Comparison of ENCODE assay signal across 15 cellular contexts in genomic region chr9:108133680-108134079, GRCh38.
DNase-seq lines count a peak whose midpoint lies in the region; ATAC-seq and TF ChIP-seq lines count a peak whose summit lies in the region.
"Had no signal": no experiment of that assay in that cellular context is flagged by ENCODE, and none has a peak within 500 bp of the region (broad histone marks: within the 10 kb centered on the region; RNA-seq: fewer than 3 reads in every experiment).

No MANE protein-coding gene starts in this region.

- no peak overlapping the region for H3K4me3 Mint-ChIP-seq in WTC11
- H3K4me3 Mint-ChIP-seq: B cell; CD4-positive, alpha-beta T cell; CD8-positive, alpha-beta T cell had no signal

- H3K27me3 Mint-ChIP-seq in WTC11 (ENCODE audit: low read depth), result no peaks in the 10 kb centered on the region
- H3K27me3 Mint-ChIP-seq: CD4-positive, alpha-beta T cell had no signal

- H3K4me1 Mint-ChIP-seq in WTC11, result peaks cover 59% of the 10 kb centered on the region
- H3K4me1 Mint-ChIP-seq: B cell had no signal

- POLR2A ChIA-PET in WTC11 (lab: Charles Lee), result no interaction called here

- ATAC-seq in WTC11 (peak; percentile 30; the same call in 1 of the 2 replicates), HG02870 (IDR thresholded peaks at IDR 0.05; ENCODE audit: unreplicated experiment) (no peak)
- ATAC-seq: A549; CD8-positive, alpha-beta T cell had no signal

- no peak for TF ChIP-seq CTCF in WTC11 (IDR thresholded peaks at IDR 0.05)

- no peak overlapping the region for H3K27ac Mint-ChIP-seq in WTC11
- H3K27ac Mint-ChIP-seq: B cell; CD4-positive, alpha-beta T cell; CD8-positive, alpha-beta T cell had no signal

- DNase-seq in DMS153 (lab: John Stamatoyannopoulos, UW), result peak; percentile 54
- no peak for DNase-seq in DMS153 treated with DMSO at 0.1 percent for 48 hours (lab: John Stamatoyannopoulos, UW; ENCODE audit: unreplicated experiment)
- DNase-seq in WTC11 (ENCODE audit: low spot score), result no peak
- no peak for DNase-seq in DMS53 treated with DMSO at 0.1 percent for 48 hours (lab: John Stamatoyannopoulos, UW; ENCODE audit: unreplicated experiment)
- DNase-seq: AML-193; Caco-2; Calu3; CD4-positive, alpha-beta T cell; CD8-positive, alpha-beta T cell; DMS53; DMS79 treated with DMSO at 0.1 percent for 48 hours; GF-D8 had no signal

- no peaks in the 10 kb centered on the region for H3K36me3 Mint-ChIP-seq in WTC11
- H3K36me3 Mint-ChIP-seq: CD8-positive, alpha-beta T cell had no signal

- 0 out of 2 replicates have a peak, but pooled peaks cover 3% of the 10 kb centered on the region for H3K9me3 Mint-ChIP-seq in WTC11

- CTCF ChIA-PET in WTC11 (lab: Charles Lee), result no interaction called here

TF ChIP-seq in WTC11, 78 proteins besides CTCF, POLR2A, EP300 and RAD21 (continues in another document):
- TF ChIP-seq MLX (CRISPR knock-in tag; IDR thresholded peaks at IDR 0.05) (no peak), ZNF532 (CRISPR knock-in tag; IDR thresholded peaks at IDR 0.05; ENCODE audit: borderline replicate concordance) (no peak), MAX (CRISPR knock-in tag; IDR thresholded peaks at IDR 0.05) (no peak), FOXJ3 (CRISPR knock-in tag; IDR thresholded peaks at IDR 0.05; ENCODE audit: borderline replicate concordance) (no peak), E2F1 (CRISPR knock-in tag; IDR thresholded peaks at IDR 0.05) (no peak), NR1H2 (CRISPR knock-in tag; IDR thresholded peaks at IDR 0.05) (no peak), OVOL2 (CRISPR knock-in tag; IDR thresholded peaks at IDR 0.05; ENCODE audit: borderline replicate concordance) (no peak), JAZF1 (CRISPR knock-in tag; IDR thresholded peaks at IDR 0.05) (no peak), RORB (CRISPR knock-in tag; IDR thresholded peaks at IDR 0.05) (no peak), GRHL2 (CRISPR knock-in tag; IDR thresholded peaks at IDR 0.05; ENCODE audit: insufficient replicate concordance, severe bottlenecking) (no peak), TEAD4 (CRISPR knock-in tag; IDR thresholded peaks at IDR 0.05) (no peak), CDX4 (CRISPR knock-in tag; IDR thresholded peaks at IDR 0.05; ENCODE audit: borderline replicate concordance) (no peak), STAT6 (CRISPR knock-in tag; conservative IDR thresholded peaks at IDR 0.05; ENCODE audit: low read depth) (no peak), ARID4B (CRISPR knock-in tag; IDR thresholded peaks at IDR 0.05; ENCODE audit: borderline replicate concordance) (no peak)
